In the genomic region with DNA sequence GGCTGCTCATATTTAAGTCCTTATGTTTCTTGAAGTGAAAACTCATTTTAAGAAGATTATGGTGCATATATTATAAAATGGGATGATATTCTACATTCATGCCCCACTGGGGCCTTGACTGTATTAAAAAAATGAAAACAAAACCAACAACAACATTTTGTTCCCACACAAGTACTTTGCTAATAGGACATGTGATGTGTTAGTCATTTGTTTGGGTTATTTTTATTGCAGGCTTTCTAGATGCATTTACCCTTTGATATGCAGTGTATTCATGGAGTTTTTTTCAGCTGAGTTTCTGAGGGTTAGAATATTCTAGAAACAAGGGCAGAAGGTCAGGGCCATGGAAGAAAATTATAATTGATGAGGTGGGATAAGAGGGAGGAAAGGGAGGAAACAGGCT, we compare ENCODE assay signal across 23 cellular contexts.
"Had no signal": no experiment of that assay in that cellular context is flagged by ENCODE, and none has a peak within 500 bp of the region (broad histone marks: within the 10 kb centered on the region; RNA-seq: fewer than 3 reads in every experiment).

No MANE protein-coding gene starts in this region.

- DNase-seq: activated CD4-positive, alpha-beta memory T cell treated with anti-CD3 and anti-CD28 coated beads for 36 hours; activated CD4-positive, alpha-beta T cell treated with anti-CD3 and anti-CD28 coated beads for 48 hours; activated CD4-positive, CD25-positive, alpha-beta regulatory T cell; activated CD8-positive, alpha-beta memory T cell treated with anti-CD3 and anti-CD28 coated beads, Interleukin-2, amount 50 U/mL, for 48 hours; activated gamma-delta T cell treated with Interleukin-2 at 50 U/mL for 16 hours; activated naive CD4-positive, alpha-beta T cell treated with anti-CD3 and anti-CD28 coated beads, Interleukin-2, amount 50 U/mL, for 16 hours; activated T-cell treated with anti-CD3 and anti-CD28 coated beads, Interleukin-2, amount 50 U/mL, for 24 hours; amniotic stem cell; cortex of kidney; foreskin fibroblast; kidney glomerular epithelial cell; left ventricle myocardium superior; naive thymus-derived CD4-positive, alpha-beta T cell; pancreas; psoas muscle; right lobe of liver; stimulated activated CD4-positive, alpha-beta T cell treated with anti-CD3 and anti-CD28 coated beads, Interleukin-4, amount 100 ng/mL, for 1 hour; stimulated activated naive CD8-positive, alpha-beta T cell treated with anti-CD3 and anti-CD28 coated beads, Interleukin-15, Interleukin-2, amounts not matched to agents 100 U/mL and 50 U/mL, for 24 hours; thyroid gland; upper lobe of left lung had no signal

- H3K27ac ChIP-seq: pancreas, psoas muscle, right lobe of liver, thyroid gland, upper lobe of left lung, vagina had no signal

- ATAC-seq: activated T-helper 17 cell treated with anti-CD3 and anti-CD28 coated beads, Interleukin-2, amount 50 U/mL, for 72 hours; esophagus mucosa; left ventricle myocardium superior; naive thymus-derived CD4-positive, alpha-beta T cell; pancreas; psoas muscle; right lobe of liver; stimulated activated naive CD8-positive, alpha-beta T cell treated with anti-CD3 and anti-CD28 coated beads, Interleukin-15, Interleukin-2, amounts not matched to agents 100 U/mL and 50 U/mL, for 24 hours had no signal

- FAIRE-seq: pancreas had no signal
